In the genomic region with DNA sequence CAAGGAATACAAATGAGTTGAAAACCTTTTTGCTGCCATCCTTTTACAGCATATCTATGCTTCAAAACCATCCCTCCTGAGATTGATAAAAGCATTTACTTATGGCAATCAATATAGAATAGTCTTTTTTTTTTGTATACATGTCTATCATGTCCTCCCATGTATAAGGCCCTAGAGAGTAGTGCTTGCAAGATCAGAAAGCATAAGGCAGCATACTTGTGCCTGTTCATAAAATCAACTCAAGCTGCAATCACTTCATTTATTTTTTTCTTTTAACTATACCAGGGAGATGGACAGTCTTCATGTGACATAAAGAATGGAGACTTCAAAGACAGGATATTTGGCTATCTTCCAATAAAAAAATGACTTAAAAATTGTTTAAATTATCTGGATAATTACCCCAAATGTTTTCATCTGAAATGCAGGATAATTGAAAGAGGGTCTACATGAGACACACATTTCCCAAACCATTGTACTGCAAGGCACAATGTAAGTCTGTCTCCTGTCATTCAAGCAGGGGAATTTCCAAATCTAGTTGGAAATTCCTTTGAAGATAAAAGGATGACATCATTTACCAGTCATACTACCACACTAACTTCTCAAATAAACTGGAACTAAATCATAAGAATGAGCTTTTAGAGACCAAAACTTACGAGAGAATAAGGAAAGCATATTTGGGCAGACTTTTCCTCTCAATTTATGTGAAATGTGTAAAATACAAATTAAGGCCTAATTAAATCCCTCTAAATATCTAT, we compare ENCODE assay signal across 9 cellular contexts. TPM values are rescaled to one million over a fixed set of nuclear protein-coding genes. Genes with fewer than 3 reads are reported as not detected.
DNase-seq lines count a peak whose midpoint lies in the region; ATAC-seq, FAIRE-seq and TF ChIP-seq lines count a peak whose summit lies in the region.
"Had no signal": no experiment of that assay in that cellular context is flagged by ENCODE, and none has a peak within 500 bp of the region (broad histone marks: within the 10 kb centered on the region; RNA-seq: fewer than 3 reads in every experiment).

No MANE protein-coding gene starts in this region.

- no peak overlapping the region for H2BK12ac ChIP-seq in mesenchymal stem cell (ENCODE audit: low read length in 2 of 2)

- TF ChIP-seq CTCF in GM10248 (IDR thresholded peaks at IDR 0.05; ENCODE audit: control extremely low read depth, extremely low read depth, low read depth, missing control alignments): no peak

- FAIRE-seq in HTR-8/SVneo (lab: Jason Lieb, UNC): no peak

- no peak overlapping the region for H3K4me3 ChIP-seq in mesenchymal stem cell (ENCODE audit: insufficient read depth in 1 of 2, low read depth in 1 of 2, low read length in 2 of 2)

- peaks cover 5% of the 10 kb centered on the region for H3K4me1 Mint-ChIP-seq in activated T-helper 17 cell treated with anti-CD3 and anti-CD28 coated beads, Interleukin-2, amount 50 U/mL, for 72 hours

- no peak overlapping the region for H2AK5ac ChIP-seq in mesenchymal stem cell (ENCODE audit: low read length, severe bottlenecking)

- no peak overlapping the region for H3K27ac ChIP-seq in mesenchymal stem cell (ENCODE audit: low read length, poor library complexity, severe bottlenecking)

- no peaks in the 10 kb centered on the region for H3K27me3 Mint-ChIP-seq in activated T-helper 17 cell treated with anti-CD3 and anti-CD28 coated beads, Interleukin-2, amount 50 U/mL, for 72 hours

- H3K9me3 ChIP-seq in mesenchymal stem cell (ENCODE audit: control insufficient read depth, low read length): no peaks in the 10 kb centered on the region

- DNase-seq in GM10248 (ENCODE audit: extremely low spot score): peak; percentile 10
- DNase-seq in mesenchymal stem cell: peak; percentile 77
- no peak for DNase-seq in germinal center (ENCODE audit: low spot score)
- DNase-seq in pons (ENCODE audit: low spot score): no peak
- no peak for DNase-seq in HTR-8/SVneo (ENCODE audit: insufficient read length, low spot score)
- DNase-seq: NCI-H2171 treated with DMSO at 0.1 percent for 48 hours had no signal

- H3K4me2 ChIP-seq in mesenchymal stem cell (ENCODE audit: low read length, poor library complexity, severe bottlenecking): no peak overlapping the region

- H3K14ac ChIP-seq in mesenchymal stem cell (ENCODE audit: low read length in 2 of 2): no peak overlapping the region

- H3K27ac Mint-ChIP-seq in activated T-helper 17 cell treated with anti-CD3 and anti-CD28 coated beads, Interleukin-2, amount 50 U/mL, for 72 hours: peak overlapping the region; percentile 76

- H4K8ac ChIP-seq in mesenchymal stem cell (ENCODE audit: low read length): no peak overlapping the region

- H3K27me3 ChIP-seq in mesenchymal stem cell (ENCODE audit: control insufficient read depth in 1 of 2, insufficient read depth in 1 of 2, low read length in 2 of 2): no peaks in the 10 kb centered on the region

- H3K9ac ChIP-seq in mesenchymal stem cell (ENCODE audit: low read length): peak overlapping the region; percentile 18

- WGBS in mesenchymal stem cell: no CpG with 5 or more reads among the region's 1 CpG

- H4K91ac ChIP-seq in mesenchymal stem cell (ENCODE audit: low read length): no peak overlapping the region

- H3K4me1 ChIP-seq in mesenchymal stem cell (ENCODE audit: control insufficient read depth, insufficient read depth, low read depth, low read length): no peaks in the 10 kb centered on the region

- POLR2A ChIA-PET in GM10248 (lab: Yijun Ruan, JAX): no interaction called here

- H2BK120ac ChIP-seq in mesenchymal stem cell (ENCODE audit: low read depth, low read length): no peak overlapping the region

- H3K18ac ChIP-seq in mesenchymal stem cell (ENCODE audit: low read depth in 1 of 2, low read length in 2 of 2): no peak overlapping the region

- H3K4ac ChIP-seq in mesenchymal stem cell (ENCODE audit: low read depth in 1 of 2, low read length in 2 of 2): no peak overlapping the region

- H3K36me3 ChIP-seq in mesenchymal stem cell (ENCODE audit: control insufficient read depth in 1 of 2, insufficient read depth in 2 of 2, low read depth in 1 of 2, low read length in 2 of 2): no peaks in the 10 kb centered on the region

- H2BK15ac ChIP-seq in mesenchymal stem cell (ENCODE audit: low read depth, poor library complexity, severe bottlenecking): no peak overlapping the region

- no peak overlapping the region for H2AFZ ChIP-seq in mesenchymal stem cell (ENCODE audit: low read depth, low read length)

- peak; percentile 94 for ATAC-seq in HG02610 (IDR thresholded peaks at IDR 0.05; ENCODE audit: unreplicated experiment)
- peak; percentile 75 for ATAC-seq in activated T-helper 17 cell treated with anti-CD3 and anti-CD28 coated beads, Interleukin-2, amount 50 U/mL, for 72 hours (replicated peaks)
- ATAC-seq in GM21447 (IDR thresholded peaks at IDR 0.05; ENCODE audit: unreplicated experiment): no peak

- H3K9me3 Mint-ChIP-seq in activated T-helper 17 cell treated with anti-CD3 and anti-CD28 coated beads, Interleukin-2, amount 50 U/mL, for 72 hours: no peaks in the 10 kb centered on the region

- no peaks in the 10 kb centered on the region for H3K36me3 Mint-ChIP-seq in activated T-helper 17 cell treated with anti-CD3 and anti-CD28 coated beads, Interleukin-2, amount 50 U/mL, for 72 hours (ENCODE audit: low read depth)

- CTCF ChIA-PET in GM10248 (lab: Yijun Ruan, JAX): interaction anchor here (1.0 to 1.7 kb wide), 2 partner anchors 13 to 27 kb away, joined by 3 to 4 read pairs; no protein-coding TSS in a partner anchor

- H3K23ac ChIP-seq in mesenchymal stem cell (ENCODE audit: low read length in 2 of 2): no peak overlapping the region

- H3K79me1 ChIP-seq in mesenchymal stem cell (replicated peaks; ENCODE audit: low read length, poor library complexity, severe bottlenecking): no peaks in the 10 kb centered on the region

- peak overlapping the region; percentile 29 for H3K4me3 Mint-ChIP-seq in activated T-helper 17 cell treated with anti-CD3 and anti-CD28 coated beads, Interleukin-2, amount 50 U/mL, for 72 hours

- no peak overlapping the region for H2BK5ac ChIP-seq in mesenchymal stem cell (ENCODE audit: low read depth, low read length, poor library complexity, severe bottlenecking)

RNA-seq across cellular contexts. Expression of gene LRRN3, which starts 22.5 kb away (rescaled TPM):
- total RNA-seq in activated T-helper 17 cell treated with anti-CD3 and anti-CD28 coated beads, Interleukin-2, amount 50 U/mL, for 72 hours: 10 to 100 TPM in 1 of 2 donors, 1 to 10 TPM in 1; 9.6 to 30.4 TPM
- 0.15 TPM for polyA plus RNA-seq in mesenchymal stem cell (2013, experiment 1 of 2)
- 0.21 TPM for polyA plus RNA-seq in mesenchymal stem cell (2013, experiment 2 of 2)

Comparison
In these comparisons a context has a peak if more than half of its experiments do, and no peak if none do; other contexts are left out.
1. DNase-seq: peak in GM10248 (single experiment) and mesenchymal stem cell (single experiment); none in germinal center (single experiment), pons (single experiment) and HTR-8/SVneo (single experiment).